ENCODE assay signal across 7 cellular contexts in genomic region chr17:31310260-31310659, GRCh38.
A peak's percentile ranks its signal among the peaks of the same experiment; 100 is the strongest.
DNase-seq lines count a peak whose midpoint lies in the region; ATAC-seq and TF ChIP-seq lines count a peak whose summit lies in the region.

No MANE protein-coding gene starts in this region.

- peaks cover 2 to 6% of the 10 kb centered on the region in 2 donors for H3K9me3 Mint-ChIP-seq in stimulated activated naive CD8-positive, alpha-beta T cell treated with anti-CD3 and anti-CD28 coated beads, Interleukin-15, amount 100 ng/mL, for 72 hours

- peaks cover 94% of the 10 kb centered on the region for H3K79me2 ChIP-seq in MM.1S (ENCODE audit: low read length)

- H3K9ac ChIP-seq in MM.1S (ENCODE audit: low read length): peak overlapping the region; percentile 82

- ATAC-seq in stimulated activated naive CD8-positive, alpha-beta T cell treated with anti-CD3 and anti-CD28 coated beads, Interleukin-15, amount 100 ng/mL, for 72 hours: peak; percentile 33
- ATAC-seq in GM18861 (IDR thresholded peaks at IDR 0.05; ENCODE audit: unreplicated experiment) (no peak), HG03439 (IDR thresholded peaks at IDR 0.05; ENCODE audit: unreplicated experiment) (no peak)

- H4K20me1 ChIP-seq in MM.1S (ENCODE audit: insufficient read depth, low read length): no peaks in the 10 kb centered on the region

- H3K27me3 ChIP-seq in MM.1S (replicated peaks; ENCODE audit: insufficient read depth, low read length): no peaks in the 10 kb centered on the region

- H3K4me3 Mint-ChIP-seq in stimulated activated naive CD8-positive, alpha-beta T cell treated with anti-CD3 and anti-CD28 coated beads, Interleukin-15, amount 100 ng/mL, for 72 hours: peak overlapping the region; percentile 73 to 81

- H3K36me3 ChIP-seq in MM.1S (replicated peaks; ENCODE audit: insufficient read depth, low read length): peaks cover 6% of the 10 kb centered on the region

- peaks cover 49% of the 10 kb centered on the region for H3F3A ChIP-seq in MM.1S (ENCODE audit: insufficient read depth, low read length)

- peak overlapping the region; percentile 94 for H3K4me2 ChIP-seq in MM.1S (ENCODE audit: low read depth, low read length)

- DNase-seq in MM.1S (peak; percentile 53), amygdala (lab: John Stamatoyannopoulos, UW) (no peak)
- peak; percentile 32 for DNase-seq in activated CD4-positive, alpha-beta T cell treated with anti-CD3 and anti-CD28 coated beads for 48 hours
- DNase-seq in effector CD4-positive, alpha-beta T cell: peak; percentile 70
- DNase-seq in stimulated activated naive CD8-positive, alpha-beta T cell treated with anti-CD3 and anti-CD28 coated beads, Interleukin-15, amount 100 ng/mL, for 72 hours: peak in 1 of 2 donors; percentile 43

- H3K27ac ChIP-seq in MM.1S (ENCODE audit: low read length): peak overlapping the region; percentile 90; the same call in 1 of the 2 replicates

- peaks cover 21% of the 10 kb centered on the region for H3K4me1 ChIP-seq in MM.1S (ENCODE audit: low read length)

- H3K4me3 ChIP-seq in MM.1S (ENCODE audit: low read length): peak overlapping the region; percentile 78

- TF ChIP-seq CTCF in MM.1S (IDR thresholded peaks at IDR 0.05; ENCODE audit: low read length): no peak

- peak overlapping the region; percentile 97 to 99 for H3K27ac Mint-ChIP-seq in stimulated activated naive CD8-positive, alpha-beta T cell treated with anti-CD3 and anti-CD28 coated beads, Interleukin-15, amount 100 ng/mL, for 72 hours

- no peak overlapping the region for H2AFZ ChIP-seq in MM.1S (ENCODE audit: low read length)

- no peaks in the 10 kb centered on the region for H3K9me3 ChIP-seq in MM.1S (replicated peaks; ENCODE audit: insufficient read depth, low read length)

- H3K9me2 ChIP-seq in MM.1S (replicated peaks; ENCODE audit: insufficient read depth, low read length): no peaks in the 10 kb centered on the region

- H3K4me1 Mint-ChIP-seq in stimulated activated naive CD8-positive, alpha-beta T cell treated with anti-CD3 and anti-CD28 coated beads, Interleukin-15, amount 100 ng/mL, for 72 hours: peaks cover 55% of the 10 kb centered on the region

- no peaks in the 10 kb centered on the region for H3K27me3 Mint-ChIP-seq in stimulated activated naive CD8-positive, alpha-beta T cell treated with anti-CD3 and anti-CD28 coated beads, Interleukin-15, amount 100 ng/mL, for 72 hours

Comparison
In these comparisons a context has a peak if more than half of its experiments do, and no peak if none do; other contexts are left out.
1. DNase-seq: peak in MM.1S (single experiment), activated CD4-positive, alpha-beta T cell treated with anti-CD3 and anti-CD28 coated beads for 48 hours (single experiment) and effector CD4-positive, alpha-beta T cell (single experiment); none in amygdala (0 of 56).